8 cellular contexts compared by ENCODE assay signal in genomic region chr9:35488566-35489312, GRCh38. TPM values are rescaled to one million over a fixed set of nuclear protein-coding genes. Genes with fewer than 3 reads are reported as not detected.
A peak's percentile ranks its signal among the peaks of the same experiment; 100 is the strongest.
DNase-seq lines count a peak whose midpoint lies in the region; ATAC-seq and TF ChIP-seq lines count a peak whose summit lies in the region.

No MANE protein-coding gene starts in this region.

- intact Hi-C loops in colonic mucosa (cut with DNase I): loop anchor here (5.0 kb wide), 1 partner anchor 64 kb away; no protein-coding TSS in a partner anchor

- H3K4me3 ChIP-seq in AG04449 (ENCODE audit: low read depth, low read length) (peak overlapping the region; percentile 93), MM.1S (ENCODE audit: low read length) (peak overlapping the region; percentile 57), colonic mucosa (peak overlapping the region; percentile 77)

- H3K4me1 ChIP-seq in MM.1S (ENCODE audit: low read length): no peaks in the 10 kb centered on the region; the same call in 1 of the 2 replicates
- H3K4me1 ChIP-seq in colonic mucosa: no peaks in the 10 kb centered on the region

- H3K27ac ChIP-seq in MM.1S (ENCODE audit: low read length): no peak overlapping the region
- peak overlapping the region; percentile 82 for H3K27ac ChIP-seq in colonic mucosa

- H3K4me2 ChIP-seq in MM.1S (ENCODE audit: low read depth, low read length): peak overlapping the region; percentile 63

- DNase-seq in AG04449 (ENCODE audit: low read depth, low spot score) (no peak), MM.1S (no peak), colonic mucosa (no peak), naive B cell (no peak), NCI-H1092 (lab: John Stamatoyannopoulos, UW) (no peak), retina (no peak)

- H3K4me3 Mint-ChIP-seq in naive B cell: peak overlapping the region; percentile 57 to 86 (median 76)

- H3K36me3 ChIP-seq in MM.1S (replicated peaks; ENCODE audit: insufficient read depth, low read length) (no peaks in the 10 kb centered on the region), colonic mucosa (no peaks in the 10 kb centered on the region)

- no peaks in the 10 kb centered on the region for H3K27me3 ChIP-seq in MM.1S (replicated peaks; ENCODE audit: insufficient read depth, low read length)
- H3K27me3 ChIP-seq in colonic mucosa: no peaks in the 10 kb centered on the region

- no peaks in the 10 kb centered on the region; the same call in 1 of the 2 replicates for H3K79me2 ChIP-seq in MM.1S (ENCODE audit: low read length)

- peaks cover 10 to 17% (median 12%) of the 10 kb centered on the region in 3 donors for H3K4me1 Mint-ChIP-seq in naive B cell

- peak overlapping the region in 2 of 6 donors; percentile 70 to 77 for H3K27ac Mint-ChIP-seq in naive B cell

- H3K9me3 Mint-ChIP-seq in naive B cell: peaks cover 0 to 4% (median 0%) of the 10 kb centered on the region in 7 donors

- TF ChIP-seq CTCF in AG04449 (IDR thresholded peaks at IDR 0.05; ENCODE audit: insufficient read depth, low read length, missing control alignments): no peak
- TF ChIP-seq CTCF in MM.1S (IDR thresholded peaks at IDR 0.05; ENCODE audit: low read length): no peak
- TF ChIP-seq CTCF in colonic mucosa (IDR thresholded peaks at IDR 0.05): no peak

- peaks cover 19 to 49% (median 27%) of the 10 kb centered on the region in 3 donors for H3K27me3 Mint-ChIP-seq in naive B cell

- peaks cover 9% of the 10 kb centered on the region; the same call in 1 of the 2 replicates for H3F3A ChIP-seq in MM.1S (ENCODE audit: insufficient read depth, low read length)

- no peaks in the 10 kb centered on the region for H3K36me3 Mint-ChIP-seq in naive B cell

- H4K20me1 ChIP-seq in MM.1S (ENCODE audit: insufficient read depth, low read length): no peaks in the 10 kb centered on the region

- H3K9me3 ChIP-seq in MM.1S (replicated peaks; ENCODE audit: insufficient read depth, low read length): no peaks in the 10 kb centered on the region
- H3K9me3 ChIP-seq in colonic mucosa: no peaks in the 10 kb centered on the region

- no peak overlapping the region for H3K9ac ChIP-seq in MM.1S (ENCODE audit: low read length)
- H3K9ac ChIP-seq in colonic mucosa (ENCODE audit: low read depth in 2 of 2, low read length in 2 of 2): peak overlapping the region in 1 of 2 donors; percentile 89

- CTCF ChIA-PET in AG04449 (lab: Yijun Ruan, JAX): interaction anchor here (0.9 to 2.9 kb wide), 18 partner anchors 8 to 374 kb away, joined by 3 to 50 read pairs (median 4); partner anchors contain the start of gene ATOSB

- H2AFZ ChIP-seq in MM.1S (ENCODE audit: low read length): peak overlapping the region; percentile 71

- ATAC-seq in naive B cell (ENCODE audit: low read depth in 2 of 2) (no peak), GM18909 (IDR thresholded peaks at IDR 0.05; ENCODE audit: poor library complexity, unreplicated experiment) (no peak), HG03280 (IDR thresholded peaks at IDR 0.05; ENCODE audit: unreplicated experiment) (no peak)

- POLR2A ChIA-PET in AG04449 (lab: Yijun Ruan, JAX): interaction anchor here (0.9 to 2.0 kb wide), 10 partner anchors 22 to 191 kb away, joined by 3 to 14 read pairs (median 6); partner anchors contain the start of genes CCDC107 and RMRP

- H3K9me2 ChIP-seq in MM.1S (replicated peaks; ENCODE audit: insufficient read depth, low read length): no peaks in the 10 kb centered on the region

RNA-seq across cellular contexts. Expression of gene RUSC2, which starts 1.2 kb away (rescaled TPM):
- total RNA-seq in colonic mucosa: 1 to 10 TPM; 4.7 to 8.6 TPM
- not detected for polyA plus RNA-seq in naive B cell (ENCODE audit: low read depth in 6 of 6)
